1 cellular context compared by ENCODE assay signal in the genomic region with DNA sequence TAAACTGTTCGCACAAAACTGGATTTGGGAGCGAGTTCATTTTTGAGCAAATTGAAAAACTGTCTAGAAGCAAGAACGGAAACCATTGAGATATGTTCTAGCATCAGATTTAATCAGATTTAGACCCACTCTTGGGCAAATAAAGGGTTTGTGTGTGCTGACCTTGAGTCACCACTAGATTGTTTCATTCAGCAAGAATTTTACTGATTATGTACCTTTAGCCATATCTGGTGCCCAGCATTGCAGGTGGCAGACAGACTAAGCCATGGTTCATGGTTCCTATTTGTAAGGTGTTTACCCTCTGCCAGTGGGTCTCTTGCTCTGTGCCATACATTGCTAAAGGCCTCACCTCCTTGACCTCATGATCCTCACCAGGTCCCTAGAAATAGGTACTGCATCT.
TF ChIP-seq lines count a peak whose summit lies in the region.

No MANE protein-coding gene starts in this region.

TF ChIP-seq in HCT116, 20 proteins besides CTCF, POLR2A, EP300 and RAD21 (continued from another document):
- TF ChIP-seq REST (IDR thresholded peaks at IDR 0.05; ENCODE audit: low read depth) (no peak), SP1 (IDR thresholded peaks at IDR 0.05; ENCODE audit: low read depth) (no peak), TCF7L2 (IDR thresholded peaks at IDR 0.05; ENCODE audit: borderline replicate concordance, extremely low read depth, insufficient read depth, insufficient read length) (no peak), CBX3 (IDR thresholded peaks at IDR 0.05; ENCODE audit: low read depth) (no peak), FOSL1 (IDR thresholded peaks at IDR 0.05; ENCODE audit: low read depth) (no peak), CEBPB (IDR thresholded peaks at IDR 0.05; ENCODE audit: low read depth) (no peak), ZNF274 (IDR thresholded peaks at IDR 0.05; ENCODE audit: low read depth, low read length) (no peak), YY1 (IDR thresholded peaks at IDR 0.05; ENCODE audit: extremely low read depth, insufficient replicate concordance, low read depth, low read length) (no peak), EZH2phosphoT487 (IDR thresholded peaks at IDR 0.05; ENCODE audit: borderline replicate concordance) (no peak), EGR1 (IDR thresholded peaks at IDR 0.05; ENCODE audit: low read depth) (no peak)
- TF ChIP-seq, protein P1, sequence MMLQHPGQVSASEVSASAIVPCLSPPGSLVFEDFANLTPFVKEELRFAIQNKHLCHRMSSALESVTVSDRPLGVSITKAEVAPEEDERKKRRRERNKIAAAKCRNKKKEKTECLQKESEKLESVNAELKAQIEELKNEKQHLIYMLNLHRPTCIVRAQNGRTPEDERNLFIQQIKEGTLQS (IDR thresholded peaks at IDR 0.05), result no peak
- TF ChIP-seq, protein P2, sequence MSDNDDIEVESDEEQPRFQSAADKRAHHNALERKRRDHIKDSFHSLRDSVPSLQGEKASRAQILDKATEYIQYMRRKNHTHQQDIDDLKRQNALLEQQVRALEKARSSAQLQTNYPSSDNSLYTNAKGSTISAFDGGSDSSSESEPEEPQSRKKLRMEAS (IDR thresholded peaks at IDR 0.05), result no peak
